Comparison of ENCODE assay signal across 1 cellular context in genomic region chr3:158713094-158713499, GRCh38.
TF ChIP-seq lines count a peak whose summit lies in the region.

No MANE protein-coding gene starts in this region.

TF ChIP-seq in HepG2, 621 proteins besides CTCF, POLR2A, EP300 and RAD21 (continued from another document):
- TF ChIP-seq ZNF576 (CRISPR knock-in tag; IDR thresholded peaks at IDR 0.05) (no peak), NCOA1 (CRISPR knock-in tag; IDR thresholded peaks at IDR 0.05) (no peak), NR0B2 (CRISPR knock-in tag; IDR thresholded peaks at IDR 0.05) (no peak), CBFB (CRISPR knock-in tag; IDR thresholded peaks at IDR 0.05) (no peak), GATAD2A (CRISPR knock-in tag; IDR thresholded peaks at IDR 0.05) (no peak)
